In genomic region chr2:49780949-49781348, GRCh38 we compare ENCODE assay signal across 3 cellular contexts.
TF ChIP-seq lines count a peak whose summit lies in the region.

No MANE protein-coding gene starts in this region.

TF ChIP-seq in HepG2, 621 proteins besides CTCF, POLR2A, EP300 and RAD21 (continued from another document):
- TF ChIP-seq MAFF (IDR thresholded peaks at IDR 0.05; ENCODE audit: low read depth, low read length) (peak; percentile 62), MAFK (conservative IDR thresholded peaks at IDR 0.05 in 1 of 2, IDR thresholded peaks at IDR 0.05 in 1 of 2; ENCODE audit: low read length in 2 of 2) (peak; percentile 38 to 66; a peak in 3 of 4 replicates)

TF ChIP-seq in A549, 52 proteins besides CTCF, POLR2A, EP300 and RAD21 (continued from another document):
- no peak for TF ChIP-seq FOSB (CRISPR knock-in tag; IDR thresholded peaks at IDR 0.05)
- no peak for TF ChIP-seq ZNF302 (CRISPR knock-in tag; IDR thresholded peaks at IDR 0.05)
- TF ChIP-seq MAFK (IDR thresholded peaks at IDR 0.05; ENCODE audit: partially characterized antibody): peak; percentile 29
- no peak for TF ChIP-seq SMC3 (IDR thresholded peaks at IDR 0.05)
- no peak for TF ChIP-seq RARB (CRISPR knock-in tag; IDR thresholded peaks at IDR 0.05)

TF ChIP-seq in GM23338, 12 proteins besides CTCF, POLR2A, EP300 and RAD21:
- no peak for TF ChIP-seq ZNF462 (CRISPR knock-in tag; IDR thresholded peaks at IDR 0.05)
- TF ChIP-seq EZH2phosphoT487 (IDR thresholded peaks at IDR 0.05; ENCODE audit: unreplicated experiment): no peak
- TF ChIP-seq JUNB (IDR thresholded peaks at IDR 0.05; ENCODE audit: unreplicated experiment): no peak
- TF ChIP-seq ZNF114 (CRISPR knock-in tag; IDR thresholded peaks at IDR 0.05): no peak
- no peak for TF ChIP-seq NANOG (IDR thresholded peaks at IDR 0.05; ENCODE audit: borderline replicate concordance)
- no peak for TF ChIP-seq EZH2 (IDR thresholded peaks at IDR 0.05; ENCODE audit: low read depth, unreplicated experiment)
- TF ChIP-seq REST (IDR thresholded peaks at IDR 0.05; ENCODE audit: unreplicated experiment): no peak
- TF ChIP-seq CREB1 (CRISPR knock-in tag; IDR thresholded peaks at IDR 0.05; ENCODE audit: low read depth): no peak
- TF ChIP-seq ZNF331 (CRISPR knock-in tag; IDR thresholded peaks at IDR 0.05; ENCODE audit: low read depth): no peak
- TF ChIP-seq STAT1 (IDR thresholded peaks at IDR 0.05; ENCODE audit: unreplicated experiment): no peak
- no peak for TF ChIP-seq POLR2AphosphoS5 (IDR thresholded peaks at IDR 0.05; ENCODE audit: low read depth)
- TF ChIP-seq ETS1 (IDR thresholded peaks at IDR 0.05): no peak
